Comparison of ENCODE assay signal across 1 cellular context in the genomic region with DNA sequence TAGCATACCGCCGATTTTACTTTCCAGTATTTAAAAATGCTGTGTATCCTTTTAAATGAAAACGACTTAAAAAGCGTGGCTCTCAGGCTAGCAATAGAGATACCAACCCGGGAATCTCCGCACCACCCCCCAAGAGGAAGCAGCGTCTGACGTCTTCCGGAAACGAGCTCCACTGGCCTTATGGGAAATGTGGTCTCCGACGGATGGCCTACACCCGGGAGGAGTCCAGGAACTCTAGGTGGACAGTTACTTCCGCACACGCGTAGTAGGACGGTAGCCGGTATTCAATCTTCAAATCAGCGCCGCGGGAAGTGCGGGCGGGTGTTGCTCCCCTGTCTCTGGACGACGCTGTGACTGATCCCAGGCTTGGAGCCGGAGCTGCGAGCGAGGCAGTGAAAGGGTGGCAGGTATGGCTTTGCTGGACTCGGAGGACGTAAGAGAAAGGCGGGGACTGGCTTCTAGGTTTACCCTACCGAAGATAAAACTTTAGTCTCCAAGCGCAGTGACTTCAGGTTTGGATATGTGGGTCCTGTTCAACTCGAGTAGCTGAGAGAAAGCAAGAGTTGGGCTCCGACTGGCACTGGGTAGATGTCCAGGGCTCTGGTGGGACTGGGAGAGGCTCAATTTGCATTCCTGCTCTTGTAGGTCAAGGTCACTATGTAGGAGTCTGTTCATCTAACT.
A peak's percentile ranks its signal among the peaks of the same experiment; 100 is the strongest.
TF ChIP-seq lines count a peak whose summit lies in the region.

A gene (plus strand): TSS at position 257 of the 681 bp plus-strand sequence. CDS start 1,530 bp downstream, outside the sequence.

TF ChIP-seq in IMR-90, 13 proteins besides CTCF, POLR2A, EP300 and RAD21 (continued from another document):
- TF ChIP-seq MAZ (IDR thresholded peaks at IDR 0.05; ENCODE audit: borderline replicate concordance, low read depth, low read length): peak; percentile 63; the same call in 1 of the 2 replicates
- TF ChIP-seq MXI1 (IDR thresholded peaks at IDR 0.05; ENCODE audit: borderline replicate concordance, low read depth, low read length): 0 out of 2 replicates have a peak, but pooled peaks have one; percentile 50
- TF ChIP-seq CEBPB (IDR thresholded peaks at IDR 0.05; ENCODE audit: low read depth, low read length): no peak
